Comparison of ENCODE assay signal across 1 cellular context in genomic region chr9:98056403-98057094, GRCh38.
TF ChIP-seq lines count a peak whose summit lies in the region.

Gene NANS (plus strand): TSS chr9:98056732. CDS start chr9:98056809, 77 bp downstream.

TF ChIP-seq in K562, 482 proteins besides CTCF, POLR2A, EP300 and RAD21 (continued from another document):
- TF ChIP-seq THAP12 (CRISPR knock-in tag; IDR thresholded peaks at IDR 0.05) (peak; percentile 55; the same call in 1 of the 2 replicates), RREB1 (CRISPR knock-in tag; IDR thresholded peaks at IDR 0.05) (no peak), REST (CRISPR knock-in tag; IDR thresholded peaks at IDR 0.05; ENCODE audit: low read depth) (0 out of 2 replicates have a peak, but pooled peaks have one; percentile 63), TAF7 (tag; IDR thresholded peaks at IDR 0.05) (peak; percentile 58), ATF7 (IDR thresholded peaks at IDR 0.05) (peak; percentile 49; the same call in 1 of the 2 replicates), XRCC5 (IDR thresholded peaks at IDR 0.05; ENCODE audit: low read depth, low read length) (no peak), ZNF239 (CRISPR knock-in tag; IDR thresholded peaks at IDR 0.05) (no peak), PRPF4 (IDR thresholded peaks at IDR 0.05; ENCODE audit: insufficient read depth, low read depth, low read length, poor library complexity, severe bottlenecking) (peak; percentile 64), KLF16 (IDR thresholded peaks at IDR 0.05) (no peak), FIP1L1 (IDR thresholded peaks at IDR 0.05; ENCODE audit: low read depth, low read length, poor library complexity, severe bottlenecking) (peak; percentile 51), CHCHD3 (CRISPR knock-in tag; IDR thresholded peaks at IDR 0.05) (no peak), THAP7 (CRISPR knock-in tag; IDR thresholded peaks at IDR 0.05) (0 out of 2 replicates have a peak, but pooled peaks have one; percentile 11), SPI1 (IDR thresholded peaks at IDR 0.05; ENCODE audit: borderline replicate concordance, low read depth, low read length) (peak; percentile 74; the same call in 1 of the 2 replicates), CTCFL (IDR thresholded peaks at IDR 0.05; ENCODE audit: borderline replicate concordance, insufficient read depth, low read depth, low read length, poor library complexity, severe bottlenecking) (peak; percentile 3), SAP30 (IDR thresholded peaks at IDR 0.05; ENCODE audit: borderline replicate concordance, insufficient read depth, low read depth, low read length, poor library complexity, severe bottlenecking) (peak; percentile 69), DPF2 (IDR thresholded peaks at IDR 0.05) (0 out of 2 replicates have a peak, but pooled peaks have one; percentile 18), THRB (CRISPR knock-in tag; conservative IDR thresholded peaks at IDR 0.05) (no peak), ZNF408 (CRISPR knock-in tag; IDR thresholded peaks at IDR 0.05; ENCODE audit: low read depth) (no peak), SMAD1 (IDR thresholded peaks at IDR 0.05; ENCODE audit: low read depth, low read length, partially characterized antibody) (peak; percentile 24), RB1 (IDR thresholded peaks at IDR 0.05; ENCODE audit: low read depth) (peak; percentile 51; the same call in 1 of the 2 replicates), ETS1 (conservative IDR thresholded peaks at IDR 0.05; ENCODE audit: control insufficient read depth, low read depth, low read length) (peak; percentile 35; the same call in 1 of the 2 replicates), VEZF1 (CRISPR knock-in tag; IDR thresholded peaks at IDR 0.05) (peak; percentile 71), SP2 (IDR thresholded peaks at IDR 0.05; ENCODE audit: extremely low read depth, low read depth, low read length, poor library complexity, severe bottlenecking) (peak; percentile 37), GTF2E2 (tag; IDR thresholded peaks at IDR 0.05) (0 out of 2 replicates have a peak, but pooled peaks have one; percentile 60), HMGXB4 (CRISPR knock-in tag; IDR thresholded peaks at IDR 0.05) (peak; percentile 89), ZFX (CRISPR knock-in tag; IDR thresholded peaks at IDR 0.05) (peak; percentile 88), ATF1 (CRISPR knock-in tag; IDR thresholded peaks at IDR 0.05) (no peak), ATF1 (tag; IDR thresholded peaks at IDR 0.05) (peak; percentile 68), BRD9 (IDR thresholded peaks at IDR 0.05; ENCODE audit: low read depth, partially characterized antibody) (no peak)
